ENCODE assay signal across 3 cellular contexts in genomic region chr7:16264036-16264435, GRCh38.
TF ChIP-seq lines count a peak whose summit lies in the region.

No MANE protein-coding gene starts in this region.

TF ChIP-seq in liver, 16 proteins besides CTCF, POLR2A, EP300 and RAD21:
- no peak for TF ChIP-seq NR2F2 (IDR thresholded peaks at IDR 0.05)
- TF ChIP-seq FOXA2 (IDR thresholded peaks at IDR 0.05) = peak; percentile 12
- TF ChIP-seq ATF3 (IDR thresholded peaks at IDR 0.05) = no peak
- TF ChIP-seq REST (IDR thresholded peaks at IDR 0.05) = no peak
- peak in 1 of 2 donors; percentile 26 for TF ChIP-seq RXRA (IDR thresholded peaks at IDR 0.05)
- TF ChIP-seq TAF1 (conservative IDR thresholded peaks at IDR 0.05) = no peak
- TF ChIP-seq GABPA (IDR thresholded peaks at IDR 0.05 in 1 of 2, conservative IDR thresholded peaks at IDR 0.05 in 1 of 2) = no peak
- peak; percentile 12 for TF ChIP-seq SP1 (IDR thresholded peaks at IDR 0.05)
- TF ChIP-seq YY1 (IDR thresholded peaks at IDR 0.05) = no peak
- peak; percentile 28 for TF ChIP-seq ZBTB33 (IDR thresholded peaks at IDR 0.05)
- TF ChIP-seq HNF4G (IDR thresholded peaks at IDR 0.05) = no peak
- TF ChIP-seq JUND (IDR thresholded peaks at IDR 0.05) = no peak
- peak; percentile 39 to 62 for TF ChIP-seq HNF4A (conservative IDR thresholded peaks at IDR 0.05)
- TF ChIP-seq EGR1 (IDR thresholded peaks at IDR 0.05; ENCODE audit: low read depth in 2 of 2) = no peak
- TF ChIP-seq FOXA1 (IDR thresholded peaks at IDR 0.05) = no peak
- TF ChIP-seq MAX (IDR thresholded peaks at IDR 0.05) = peak; percentile 12

TF ChIP-seq in HepG2, 621 proteins besides CTCF, POLR2A, EP300 and RAD21 (continues in another document):
- TF ChIP-seq MTF1 (CRISPR knock-in tag; IDR thresholded peaks at IDR 0.05) = no peak
- TF ChIP-seq ZNF644 (CRISPR knock-in tag; IDR thresholded peaks at IDR 0.05; ENCODE audit: low read depth) = no peak
- TF ChIP-seq SRSF1 (optimal IDR thresholded peaks at IDR 0.05; ENCODE audit: low read depth, low read length) = no peak
- no peak for TF ChIP-seq NR3C1 (CRISPR knock-in tag; IDR thresholded peaks at IDR 0.05)
- no peak for TF ChIP-seq RFXANK (CRISPR knock-in tag; IDR thresholded peaks at IDR 0.05)
- TF ChIP-seq RARG (CRISPR knock-in tag; IDR thresholded peaks at IDR 0.05; ENCODE audit: low read depth) = no peak
- TF ChIP-seq MTF2 (CRISPR knock-in tag; IDR thresholded peaks at IDR 0.05; ENCODE audit: borderline replicate concordance) = no peak
- no peak for TF ChIP-seq ZNF382 (CRISPR knock-in tag; IDR thresholded peaks at IDR 0.05; ENCODE audit: borderline replicate concordance)
- no peak for TF ChIP-seq PBX2 (CRISPR knock-in tag; IDR thresholded peaks at IDR 0.05)
- TF ChIP-seq ZMYM3 (CRISPR knock-in tag; IDR thresholded peaks at IDR 0.05) = no peak
- TF ChIP-seq ATAD3A (CRISPR knock-in tag; IDR thresholded peaks at IDR 0.05) = no peak
- TF ChIP-seq ZNF614 (CRISPR knock-in tag; IDR thresholded peaks at IDR 0.05; ENCODE audit: borderline replicate concordance) = no peak
- no peak for TF ChIP-seq ZNF407 (CRISPR knock-in tag; IDR thresholded peaks at IDR 0.05; ENCODE audit: not compliant biosample characterization)
- TF ChIP-seq CEBPB (IDR thresholded peaks at IDR 0.05; ENCODE audit: borderline replicate concordance, low read depth, low read length) = no peak

TF ChIP-seq in K562, 482 proteins besides CTCF, POLR2A, EP300 and RAD21:
- TF ChIP-seq PML (IDR thresholded peaks at IDR 0.05; ENCODE audit: low read length) = no peak
- no peak for TF ChIP-seq ZNF75A (CRISPR knock-in tag; IDR thresholded peaks at IDR 0.05)
- no peak for TF ChIP-seq TCFL5 (CRISPR knock-in tag; conservative IDR thresholded peaks at IDR 0.05)
- TF ChIP-seq THAP7 (CRISPR knock-in tag; IDR thresholded peaks at IDR 0.05) = no peak
- TF ChIP-seq ZNF175 (CRISPR knock-in tag; IDR thresholded peaks at IDR 0.05; ENCODE audit: low read depth) = 0 out of 2 replicates have a peak, but pooled peaks have one; percentile 2
- TF ChIP-seq ZNF436 (CRISPR knock-in tag; IDR thresholded peaks at IDR 0.05) = no peak
- 0 out of 4 replicates have a peak, but pooled peaks of 1 of the 2 experiments have one; percentile 23 for TF ChIP-seq MNT (conservative IDR thresholded peaks at IDR 0.05)
- no peak for TF ChIP-seq STAT5B (CRISPR knock-in tag; IDR thresholded peaks at IDR 0.05)
- TF ChIP-seq JUNB (CRISPR knock-in tag; conservative IDR thresholded peaks at IDR 0.05) = no peak
- TF ChIP-seq ZNF77 (CRISPR knock-in tag; IDR thresholded peaks at IDR 0.05) = no peak
- TF ChIP-seq FOXA3 (CRISPR knock-in tag; conservative IDR thresholded peaks at IDR 0.05 in 1 of 2, IDR thresholded peaks at IDR 0.05 in 1 of 2) = no peak
- no peak for TF ChIP-seq ZNF764 (CRISPR knock-in tag; IDR thresholded peaks at IDR 0.05; ENCODE audit: low read depth)
- no peak for TF ChIP-seq SNRNP70 (optimal IDR thresholded peaks at IDR 0.05; ENCODE audit: low read depth, low read length)
- TF ChIP-seq NKRF (IDR thresholded peaks at IDR 0.05; ENCODE audit: borderline replicate concordance) = no peak
- TF ChIP-seq ELF1 (tag; IDR thresholded peaks at IDR 0.05) = 0 out of 2 replicates have a peak, but pooled peaks have one; percentile 21
- no peak for TF ChIP-seq ZNF511 (CRISPR knock-in tag; IDR thresholded peaks at IDR 0.05)
- TF ChIP-seq NR4A1 (CRISPR knock-in tag; IDR thresholded peaks at IDR 0.05) = no peak
- TF ChIP-seq NR4A1 (tag; IDR thresholded peaks at IDR 0.05) = no peak
- TF ChIP-seq POLR2H (tag; IDR thresholded peaks at IDR 0.05; ENCODE audit: low read depth) = peak; percentile 49; the same call in 1 of the 2 replicates
- no peak for TF ChIP-seq ZFPM2 (CRISPR knock-in tag; IDR thresholded peaks at IDR 0.05)
- TF ChIP-seq MBD1 (CRISPR knock-in tag; IDR thresholded peaks at IDR 0.05) = no peak
- TF ChIP-seq NR2C2 (CRISPR knock-in tag; IDR thresholded peaks at IDR 0.05) = no peak
- TF ChIP-seq NR2C2 (tag; IDR thresholded peaks at IDR 0.05) = no peak
- TF ChIP-seq MAX (CRISPR knock-in tag; IDR thresholded peaks at IDR 0.05) = no peak
- TF ChIP-seq MLLT1 (IDR thresholded peaks at IDR 0.05) = peak in 1 of 2 experiments; percentile 20; a peak in 1 of 4 replicates
- no peak for TF ChIP-seq CLOCK (CRISPR knock-in tag; IDR thresholded peaks at IDR 0.05; ENCODE audit: borderline replicate concordance)
- TF ChIP-seq HNRNPK (IDR thresholded peaks at IDR 0.05; ENCODE audit: low read depth, low read length, poor library complexity, severe bottlenecking) = no peak
- no peak for TF ChIP-seq NFYB (IDR thresholded peaks at IDR 0.05; ENCODE audit: extremely low read depth, insufficient read length)
